ENCODE assay signal across 9 cellular contexts in genomic region chr3:190533511-190534282, GRCh38. TPM values are rescaled to one million over a fixed set of nuclear protein-coding genes. Genes with fewer than 3 reads are reported as not detected.
DNase-seq lines count a peak whose midpoint lies in the region; ATAC-seq, FAIRE-seq and TF ChIP-seq lines count a peak whose summit lies in the region.
"Had no signal": no experiment of that assay in that cellular context is flagged by ENCODE, and none has a peak within 500 bp of the region (broad histone marks: within the 10 kb centered on the region; RNA-seq: fewer than 3 reads in every experiment).

No MANE protein-coding gene starts in this region.

- H3K4me1 Mint-ChIP-seq in activated CD4-positive, alpha-beta memory T cell treated with anti-CD3 and anti-CD28 coated beads, Interleukin-2, amount 10 ng/mL, durations not matched to agents 7 days and 5 days = peaks cover 35% of the 10 kb centered on the region

- H3K4me1 ChIP-seq in A549 (peaks cover 38% of the 10 kb centered on the region), mucosa of descending colon (ENCODE audit: low read depth) (no peaks in the 10 kb centered on the region)

- TF ChIP-seq CTCF in A549 (IDR thresholded peaks at IDR 0.05) (no peak), mucosa of descending colon (IDR thresholded peaks at IDR 0.05) (no peak), GM10248 (IDR thresholded peaks at IDR 0.05; ENCODE audit: control extremely low read depth, extremely low read depth, low read depth, missing control alignments) (no peak)

- TF ChIP-seq RAD21 in A549 (conservative IDR thresholded peaks at IDR 0.05 in 1 of 2, IDR thresholded peaks at IDR 0.05 in 1 of 2) = no peak; a peak in 1 of 5 replicates

- H3K9me3 Mint-ChIP-seq in activated CD4-positive, alpha-beta memory T cell treated with anti-CD3 and anti-CD28 coated beads, Interleukin-2, amount 10 ng/mL, durations not matched to agents 7 days and 5 days = no peaks in the 10 kb centered on the region

- peak overlapping the region; percentile 78 to 94 for H3K27ac ChIP-seq in A549
- H3K27ac ChIP-seq in epithelial cell of prostate = peak overlapping the region; percentile 99
- H3K27ac ChIP-seq: C4-2B had no signal

- CTCF ChIA-PET in A549 (lab: Yijun Ruan, JAX) = interaction anchor here (0.9 to 1.0 kb wide), 2 partner anchors 166 to 167 kb away, joined by 3 read pairs; no protein-coding TSS in a partner anchor
- CTCF ChIA-PET in GM10248 (lab: Yijun Ruan, JAX) = interaction anchor here (0.7 to 2.4 kb wide), 4 partner anchors 9 to 1959 kb away, joined by 3 to 5 read pairs (median 3); no protein-coding TSS in a partner anchor
- CTCF ChIA-PET in activated CD4-positive, alpha-beta memory T cell treated with anti-CD3 and anti-CD28 coated beads, Interleukin-2, amount 10 ng/mL, durations not matched to agents 7 days and 5 days (lab: Charles Lee) = no interaction called here

- no peaks in the 10 kb centered on the region for H3K27me3 Mint-ChIP-seq in activated CD4-positive, alpha-beta memory T cell treated with anti-CD3 and anti-CD28 coated beads, Interleukin-2, amount 10 ng/mL, durations not matched to agents 7 days and 5 days

- H3K4me2 ChIP-seq in A549 = peak overlapping the region; percentile 64

- H3K4me3 Mint-ChIP-seq in activated CD4-positive, alpha-beta memory T cell treated with anti-CD3 and anti-CD28 coated beads, Interleukin-2, amount 10 ng/mL, durations not matched to agents 7 days and 5 days = no peak overlapping the region

- peak in 1 of 2 experiments; percentile 74; a peak in 1 of 5 replicates for TF ChIP-seq EP300 in A549 (IDR thresholded peaks at IDR 0.05)

- H3K4me3 ChIP-seq in A549 (no peak overlapping the region), mucosa of descending colon (no peak overlapping the region)

- no peak for FAIRE-seq in A549 (lab: Jason Lieb, UNC)

- DNase-seq in A549 (ENCODE audit: low read depth in 1 of 2, low spot score in 1 of 2) (peak; percentile 43 to 82), NCI-H226 (peak; percentile 99), epithelial cell of prostate (ENCODE audit: low read depth, low spot score) (peak; percentile 96), mucosa of descending colon (peak; percentile 28 to 58 (median 28)), GM10248 (ENCODE audit: extremely low spot score) (no peak)
- no peak for DNase-seq in activated CD4-positive, alpha-beta memory T cell treated with anti-CD3 and anti-CD28 coated beads, Interleukin-2, amount 10 ng/mL, durations not matched to agents 7 days and 5 days
- no peak for DNase-seq in stimulated activated CD8-positive, alpha-beta memory T cell treated with anti-CD3 and anti-CD28 coated beads, Interleukin-4, amount 100 ng/mL, for 48 hours

- H3K27ac Mint-ChIP-seq in activated CD4-positive, alpha-beta memory T cell treated with anti-CD3 and anti-CD28 coated beads, Interleukin-2, amount 10 ng/mL, durations not matched to agents 7 days and 5 days = no peak overlapping the region

- 20% methylated on average over 13 of the region's 13 CpGs for WGBS in A549 (ENCODE audit: missing lambda C conversion rate)

- POLR2A ChIA-PET in A549 (lab: Yijun Ruan, JAX) = interaction anchor here (1.0 to 4.1 kb wide), 3 partner anchors 14 to 33 kb away, joined by 3 to 31 read pairs (median 12); partner anchors contain the start of gene IL1RAP
- POLR2A ChIA-PET in GM10248 (lab: Yijun Ruan, JAX) = no interaction called here
- POLR2A ChIA-PET in activated CD4-positive, alpha-beta memory T cell treated with anti-CD3 and anti-CD28 coated beads, Interleukin-2, amount 10 ng/mL, durations not matched to agents 7 days and 5 days (lab: Charles Lee) = interaction anchor here (2.0 kb wide), 1 partner anchor 20 kb away, joined by 6 read pairs; no protein-coding TSS in a partner anchor

- intact Hi-C loops in mucosa of descending colon (cut with DNase I, micrococcal nuclease) = no loop called here

- ATAC-seq in A549 (peak; percentile 90 to 92), mucosa of descending colon (peak; percentile 40), HG03039 (IDR thresholded peaks at IDR 0.05; ENCODE audit: unreplicated experiment) (no peak)

- no peak for TF ChIP-seq POLR2A in A549 (IDR thresholded peaks at IDR 0.05; ENCODE audit: low read length)

- H3K9me3 ChIP-seq in A549 = no peaks in the 10 kb centered on the region
- H3K9me3 ChIP-seq in mucosa of descending colon = no peaks in the 10 kb centered on the region

- H3K36me3 ChIP-seq in mucosa of descending colon (ENCODE audit: low read depth) = no peaks in the 10 kb centered on the region

- H3K36me3 Mint-ChIP-seq in activated CD4-positive, alpha-beta memory T cell treated with anti-CD3 and anti-CD28 coated beads, Interleukin-2, amount 10 ng/mL, durations not matched to agents 7 days and 5 days (ENCODE audit: low read depth) = peaks cover 47% of the 10 kb centered on the region

TF ChIP-seq in A549, 52 proteins besides CTCF, POLR2A, EP300 and RAD21 (continues in another document):
- no peak for TF ChIP-seq E2F6 (IDR thresholded peaks at IDR 0.05; ENCODE audit: borderline replicate concordance, low read depth)
- TF ChIP-seq USF2 (IDR thresholded peaks at IDR 0.05) = peak; percentile 23; the same call in 1 of the 2 replicates
- TF ChIP-seq KDM1A (IDR thresholded peaks at IDR 0.05; ENCODE audit: low read depth) = no peak
- no peak for TF ChIP-seq HOXA7 (CRISPR knock-in tag; IDR thresholded peaks at IDR 0.05)
- 0 out of 2 replicates have a peak, but pooled peaks have one; percentile 48 for TF ChIP-seq HOXB13 (CRISPR knock-in tag; IDR thresholded peaks at IDR 0.05; ENCODE audit: low read depth)
- TF ChIP-seq GATA3 (IDR thresholded peaks at IDR 0.05; ENCODE audit: borderline replicate concordance) = peak; percentile 21; the same call in 1 of the 2 replicates
- TF ChIP-seq MAX (IDR thresholded peaks at IDR 0.05) = peak; percentile 78
- 0 out of 2 replicates have a peak, but pooled peaks have one; percentile 39 for TF ChIP-seq HOXB5 (CRISPR knock-in tag; IDR thresholded peaks at IDR 0.05)
- TF ChIP-seq TFCP2L1 (CRISPR knock-in tag; IDR thresholded peaks at IDR 0.05) = no peak
- TF ChIP-seq POLR2AphosphoS2 (conservative IDR thresholded peaks at IDR 0.05; ENCODE audit: low read length) = no peak
- TF ChIP-seq EHMT2 (IDR thresholded peaks at IDR 0.05; ENCODE audit: low read depth) = no peak
- peak in 1 of 2 experiments; percentile 62; a peak in 2 of 5 replicates for TF ChIP-seq JUN (IDR thresholded peaks at IDR 0.05)
- TF ChIP-seq BCL3 (IDR thresholded peaks at IDR 0.05) = no peak
- TF ChIP-seq ATOH8 (CRISPR knock-in tag; IDR thresholded peaks at IDR 0.05; ENCODE audit: low read depth) = no peak
- no peak for TF ChIP-seq RNF2 (IDR thresholded peaks at IDR 0.05; ENCODE audit: borderline replicate concordance, low read depth)
- TF ChIP-seq ZFP36 (IDR thresholded peaks at IDR 0.05; ENCODE audit: borderline replicate concordance, partially characterized antibody) = no peak
- TF ChIP-seq SMC3 (IDR thresholded peaks at IDR 0.05) = no peak; the same call in 2 of the 3 replicates
- TF ChIP-seq FOSL2 (IDR thresholded peaks at IDR 0.05) = 0 out of 2 replicates have a peak, but pooled peaks have one; percentile 6
- TF ChIP-seq FOSL2 (CRISPR knock-in tag; IDR thresholded peaks at IDR 0.05) = peak; percentile 57
- peak; percentile 74; the same call in 1 of the 2 replicates for TF ChIP-seq HEYL (CRISPR knock-in tag; IDR thresholded peaks at IDR 0.05)
- no peak for TF ChIP-seq PHF8 (IDR thresholded peaks at IDR 0.05; ENCODE audit: borderline replicate concordance, low read depth)

RNA-seq across cellular contexts. Expression of gene IL1RAP, which starts 19.8 kb away (rescaled TPM):
- polyA plus RNA-seq in A549 (2011; rRNA removed) (18.3 and 18.5 TPM in 2 replicates), A549 (2017; fragmentation: RNase III; extraction: RNeasy Plus Mini Kit Qiagen cat#74134 plus additional on column Dnase treatment) (3.9 to 4.6 TPM (median 4.6 TPM) in 3 replicates)
- 4.2 and 5.0 TPM in 2 replicates for polyA plus RNA-seq in A549 (2012; cell fraction: cytosol; rRNA removed)
- polyA plus RNA-seq in A549 (2012; cell fraction: nucleus; rRNA removed) = 2.3 and 6.2 TPM in 2 replicates
- 38.7 and 39.1 TPM in 2 replicates for polyA minus RNA-seq in A549 (2011; rRNA and poly(A)+ RNA removed)
- 1 to 10 TPM; 4.8 to 8.3 (median 5.2) TPM for total RNA-seq in mucosa of descending colon
- total RNA-seq in activated CD4-positive, alpha-beta memory T cell treated with anti-CD3 and anti-CD28 coated beads, Interleukin-2, amount 10 ng/mL, durations not matched to agents 7 days and 5 days = 10 to 100 TPM; 14.2 to 15.2 TPM

Comparison
In these comparisons a context has a peak if more than half of its experiments do, and no peak if none do; other contexts are left out.
1. DNase-seq: peak in A549 (2 of 2), NCI-H226 (single experiment), epithelial cell of prostate (single experiment) and mucosa of descending colon (3 of 3); none in GM10248 (single experiment), activated CD4-positive, alpha-beta memory T cell treated with anti-CD3 and anti-CD28 coated beads, Interleukin-2, amount 10 ng/mL, durations not matched to agents 7 days and 5 days (single experiment) and stimulated activated CD8-positive, alpha-beta memory T cell treated with anti-CD3 and anti-CD28 coated beads, Interleukin-4, amount 100 ng/mL, for 48 hours (single experiment).